ENCODE assay signal across 14 cellular contexts in the genomic region with DNA sequence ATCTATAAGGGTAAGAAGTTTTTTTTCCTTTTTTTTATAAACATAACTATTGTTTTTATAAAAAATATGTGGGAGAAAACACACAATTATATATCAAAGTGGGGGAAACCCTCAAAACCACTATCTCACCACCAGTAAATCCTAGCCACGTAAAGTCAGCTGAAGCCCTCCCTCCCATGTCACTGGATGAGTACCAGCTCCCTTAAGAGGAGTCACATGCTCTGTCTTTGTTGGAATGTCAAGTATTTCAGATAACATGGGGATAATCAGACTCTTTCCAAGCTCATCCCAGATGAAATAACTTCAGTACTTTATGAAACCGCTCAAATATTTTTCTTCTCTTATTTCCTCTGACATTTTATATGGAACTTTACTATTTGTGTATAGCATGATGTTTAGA. TPM values are rescaled to one million over a fixed set of nuclear protein-coding genes. Genes with fewer than 3 reads are reported as not detected.
A peak's percentile ranks its signal among the peaks of the same experiment; 100 is the strongest.
DNase-seq lines count a peak whose midpoint lies in the region; ATAC-seq, FAIRE-seq and TF ChIP-seq lines count a peak whose summit lies in the region.
"Had no signal": no experiment of that assay in that cellular context is flagged by ENCODE, and none has a peak within 500 bp of the region (broad histone marks: within the 10 kb centered on the region; RNA-seq: fewer than 3 reads in every experiment).

No MANE protein-coding gene starts in this region.

- no peak overlapping the region for H4K91ac ChIP-seq in H1 (replicated peaks; ENCODE audit: insufficient read length, low read length)

- H3K23ac ChIP-seq in H1 (ENCODE audit: insufficient read length), result no peak overlapping the region

- H3K23me2 ChIP-seq in H1 (ENCODE audit: low read depth, low read length), result no peaks in the 10 kb centered on the region

- H2BK12ac ChIP-seq in H1 (ENCODE audit: low read depth, low read length), result no peak overlapping the region

- no peak; the same call in 2 of the 3 replicates for ATAC-seq in HepG2
- ATAC-seq in right lobe of liver, result no peak
- no peak for ATAC-seq in GM19351 (IDR thresholded peaks at IDR 0.05; ENCODE audit: unreplicated experiment)
- no peak for ATAC-seq in activated naive CD4-positive, alpha-beta T cell treated with anti-CD3 and anti-CD28 coated beads, Interleukin-2, amount 50 U/mL, for 72 hours
- ATAC-seq: pancreas had no signal

- H3K9me3 ChIP-seq in HepG2 (ENCODE audit: low read length) (no peaks in the 10 kb centered on the region), right lobe of liver (no peaks in the 10 kb centered on the region), H1 (ENCODE audit: insufficient read depth in 2 of 2, low read depth in 1 of 2, low read length in 1 of 2) (no peaks in the 10 kb centered on the region)
- H3K9me3 ChIP-seq: pancreas, tibial artery had no signal

- no peak for TF ChIP-seq CTCF in HepG2 (CRISPR knock-in tag; IDR thresholded peaks at IDR 0.05)
- TF ChIP-seq CTCF in right lobe of liver (IDR thresholded peaks at IDR 0.05), result no peak
- no peak for TF ChIP-seq CTCF in H1 (IDR thresholded peaks at IDR 0.05; ENCODE audit: control extremely low read depth in 1 of 3, insufficient read depth in 1 of 3, low read depth in 1 of 3, low read length in 3 of 3)

- no peak overlapping the region for H4K8ac ChIP-seq in H1 (ENCODE audit: extremely low read depth, insufficient read depth, low read length)

- H3K18ac ChIP-seq in H1 (ENCODE audit: extremely low read depth, low read length), result no peak overlapping the region

- WGBS in HepG2 (ENCODE audit: low lambda C conversion rate), result 6% methylated on average over 2 of the region's 2 CpGs
- WGBS in right lobe of liver (ENCODE audit: insufficient coverage, low coverage, low lambda C conversion rate, missing lambda C conversion rate), result 37% methylated on average over 2 of the region's 2 CpGs
- WGBS in H1 (ENCODE audit: extremely low coverage in 1 of 2, insufficient coverage in 1 of 2, insufficient read length in 1 of 2, insufficient replicate concordance in 2 of 2, low coverage in 1 of 2, low lambda C conversion rate in 2 of 2, missing lambda C conversion rate in 1 of 2), 2 experiments, result 80% methylated on average over 2 of the region's 2 CpGs; no CpG with 5 or more reads in 1 of the 2 experiments

- TF ChIP-seq POLR2A in HepG2 (IDR thresholded peaks at IDR 0.05; ENCODE audit: insufficient read depth in 1 of 2, low read depth in 2 of 2, low read length in 2 of 2), result no peak
- no peak for TF ChIP-seq POLR2A in right lobe of liver (IDR thresholded peaks at IDR 0.05)
- no peak for TF ChIP-seq POLR2A in H1 (IDR thresholded peaks at IDR 0.05; ENCODE audit: control extremely low read depth in 1 of 2, low read depth in 2 of 2, low read length in 2 of 2)

- H3K9me3 Mint-ChIP-seq in activated naive CD4-positive, alpha-beta T cell treated with anti-CD3 and anti-CD28 coated beads, Interleukin-2, amount 50 U/mL, for 72 hours, result no peaks in the 10 kb centered on the region

- H3K27ac Mint-ChIP-seq in activated naive CD4-positive, alpha-beta T cell treated with anti-CD3 and anti-CD28 coated beads, Interleukin-2, amount 50 U/mL, for 72 hours, result no peak overlapping the region

- BruUV-seq in HepG2 (replicated peaks; lab: Mats Ljungman, UMichigan), result no TSS peak

- peak; percentile 23 for DNase-seq in HepG2 (ENCODE audit: low spot score)
- no peak for DNase-seq in right lobe of liver
- DNase-seq in H1 (ENCODE audit: low read depth in 1 of 2, low spot score in 2 of 2), result no peak
- DNase-seq in iris pigment epithelial cell (ENCODE audit: low read depth), result peak; percentile 84
- no peak for DNase-seq in NCI-H526 (lab: John Stamatoyannopoulos, UW)
- no peak for DNase-seq in NCI-H187 (lab: John Stamatoyannopoulos, UW)
- no peak for DNase-seq in activated naive CD4-positive, alpha-beta T cell treated with anti-CD3 and anti-CD28 coated beads, Interleukin-2, amount 50 U/mL, for 72 hours (ENCODE audit: low spot score in 2 of 2)
- DNase-seq: 8988T; activated naive CD4-positive, alpha-beta T cell treated with Interleukin-2 at 50 U/mL for 16 hours; central memory CD4-positive, alpha-beta T cell; pancreas; tibial artery had no signal

- H3K4ac ChIP-seq in H1 (replicated peaks; ENCODE audit: insufficient read length, low read depth, low read length), result no peak overlapping the region

- in situ Hi-C loops in HepG2 (cut with HindIII; ENCODE audit: extremely low pct_ligation_motif_present, low pct_unique_long_range_greater_than_20kb), result no loop called here

- no peaks in the 10 kb centered on the region for H3K36me3 Mint-ChIP-seq in activated naive CD4-positive, alpha-beta T cell treated with anti-CD3 and anti-CD28 coated beads, Interleukin-2, amount 50 U/mL, for 72 hours

- H3K36me3 ChIP-seq in HepG2 (replicated peaks in 1 of 2; ENCODE audit: control insufficient read depth in 1 of 2, insufficient read depth in 2 of 2, low read length in 2 of 2) (no peaks in the 10 kb centered on the region), right lobe of liver (no peaks in the 10 kb centered on the region), H1 (ENCODE audit: control insufficient read depth in 2 of 4, insufficient read depth in 4 of 4, low read length in 3 of 4) (no peaks in the 10 kb centered on the region)
- H3K36me3 ChIP-seq: pancreas, tibial artery had no signal

- CTCF ChIA-PET in HepG2 (lab: Yijun Ruan, JAX; ENCODE audit: low intra/inter-chr PET ratio, low total read pairs) (no interaction called here), H1 (lab: Charles Lee; ENCODE audit: partially characterized antibody) (interaction anchor here (0.6 to 2.2 kb wide), 2 partner anchors 11 to 97 kb away, joined by 3 to 12 read pairs; no protein-coding TSS in a partner anchor)

- H3K27ac ChIP-seq in HepG2 (ENCODE audit: extremely low read length, insufficient read depth, low read length) (no peak overlapping the region), right lobe of liver (no peak overlapping the region), H1 (ENCODE audit: low read depth, low read length) (no peak overlapping the region)
- H3K27ac ChIP-seq: pancreas, tibial artery had no signal

- H4K5ac ChIP-seq in H1 (ENCODE audit: insufficient read length, low read depth, low read length), result no peak overlapping the region

- H3K79me2 ChIP-seq in HepG2 (ENCODE audit: insufficient read depth, low read length), result no peaks in the 10 kb centered on the region
- no peaks in the 10 kb centered on the region for H3K79me2 ChIP-seq in H1 (ENCODE audit: control insufficient read depth in 1 of 2, insufficient read depth in 2 of 2, low read length in 2 of 2)

- H3K56ac ChIP-seq in H1 (replicated peaks; ENCODE audit: insufficient read length, low read depth, low read length), result no peak overlapping the region

- no peak overlapping the region for H2BK20ac ChIP-seq in H1 (ENCODE audit: low read length)

- H3K14ac ChIP-seq in H1 (ENCODE audit: insufficient read length), result no peak overlapping the region

- POLR2A ChIA-PET in HepG2 (lab: Yijun Ruan, JAX), result no interaction called here
- POLR2A ChIA-PET in H1 (lab: Charles Lee; ENCODE audit: partially characterized antibody), result interaction anchor here (0.6 kb wide), 1 partner anchor 73 kb away, joined by 4 read pairs; no protein-coding TSS in a partner anchor

- TF ChIP-seq RAD21 in HepG2 (CRISPR knock-in tag; IDR thresholded peaks at IDR 0.05), result no peak
- no peak for TF ChIP-seq RAD21 in H1 (IDR thresholded peaks at IDR 0.05 in 1 of 2, conservative IDR thresholded peaks at IDR 0.05 in 1 of 2; ENCODE audit: low read depth in 2 of 2, low read length in 2 of 2)

- TF ChIP-seq EP300 in HepG2 (IDR thresholded peaks at IDR 0.05; ENCODE audit: low read depth in 2 of 2, low read length in 2 of 2), result no peak
- TF ChIP-seq EP300 in HepG2 (CRISPR knock-in tag; IDR thresholded peaks at IDR 0.05; ENCODE audit: borderline replicate concordance), result no peak
- TF ChIP-seq EP300 in H1 (IDR thresholded peaks at IDR 0.05; ENCODE audit: borderline replicate concordance in 1 of 2, low read depth in 2 of 2, low read length in 2 of 2), result no peak

- H3K4me3 ChIP-seq in HepG2 (replicated peaks in 1 of 3; ENCODE audit: insufficient read depth in 1 of 3, low read depth in 2 of 3, low read length in 3 of 3), result no peak overlapping the region
- no peak overlapping the region for H3K4me3 ChIP-seq in right lobe of liver
- no peak overlapping the region for H3K4me3 ChIP-seq in H1 (ENCODE audit: extremely low read depth in 1 of 4, insufficient read depth in 2 of 4, low read depth in 3 of 4, low read length in 4 of 4)
- H3K4me3 ChIP-seq: pancreas, tibial artery had no signal

- H4K20me1 ChIP-seq in HepG2 (ENCODE audit: insufficient read depth, low read length), result no peaks in the 10 kb centered on the region
- H4K20me1 ChIP-seq in H1 (replicated peaks in 1 of 2; ENCODE audit: control insufficient read depth in 1 of 2, insufficient read depth in 2 of 2, low read length in 2 of 2), result no peaks in the 10 kb centered on the region

- no peak overlapping the region for H2AK5ac ChIP-seq in H1 (ENCODE audit: low read depth, low read length)

- peaks cover 26% of the 10 kb centered on the region for H3K4me1 ChIP-seq in HepG2 (ENCODE audit: insufficient read depth, low read length)
- H3K4me1 ChIP-seq in right lobe of liver, result no peaks in the 10 kb centered on the region
- H3K4me1 ChIP-seq in H1 (replicated peaks in 1 of 4; ENCODE audit: control insufficient read depth in 3 of 4, insufficient read depth in 4 of 4, low read length in 3 of 4), result no peaks in the 10 kb centered on the region

- FAIRE-seq in HepG2 (lab: Jason Lieb, UNC) (no peak), H1 (lab: Jason Lieb, UNC) (peak; percentile 55)
- FAIRE-seq: D721Med, pancreas had no signal

- intact Hi-C loops in HepG2 (cut with micrococcal nuclease; ENCODE audit: unreplicated experiment), result no loop called here
- intact Hi-C loops in right lobe of liver (cut with DNase I), result no loop called here

- no peak overlapping the region for H3K9ac ChIP-seq in HepG2 (ENCODE audit: insufficient read depth, low read depth, low read length)
- H3K9ac ChIP-seq in H1 (replicated peaks in 1 of 4; ENCODE audit: extremely low read depth in 1 of 4, low read depth in 3 of 4, low read length in 3 of 4), result no peak overlapping the region

- no peak overlapping the region for H2BK5ac ChIP-seq in H1 (ENCODE audit: low read depth, low read length)

- no peak overlapping the region for H3K4me2 ChIP-seq in HepG2 (ENCODE audit: low read depth, low read length)
- H3K4me2 ChIP-seq in H1 (ENCODE audit: insufficient read depth in 1 of 2, low read depth in 2 of 2, low read length in 2 of 2), result no peak overlapping the region

- no peak overlapping the region for H2BK15ac ChIP-seq in H1 (ENCODE audit: low read length)

- H2BK120ac ChIP-seq in H1 (replicated peaks; ENCODE audit: low read depth, low read length), result no peak overlapping the region

- no peaks in the 10 kb centered on the region for H3K27me3 ChIP-seq in HepG2 (ENCODE audit: control insufficient read depth in 1 of 2, insufficient read depth in 2 of 2, low read length in 2 of 2)
- no peaks in the 10 kb centered on the region for H3K27me3 ChIP-seq in right lobe of liver
- peaks cover 0 to 1% (median 0%) of the 10 kb centered on the region in 4 experiments; a peak in 1 of 7 replicates for H3K27me3 ChIP-seq in H1 (replicated peaks in 1 of 4; ENCODE audit: control insufficient read depth in 3 of 4, extremely low read depth in 1 of 4, insufficient read depth in 3 of 4, low read length in 3 of 4)
- H3K27me3 ChIP-seq: pancreas, tibial artery had no signal

- no peaks in the 10 kb centered on the region for H3K79me1 ChIP-seq in H1 (ENCODE audit: low read depth, low read length)

- H2AFZ ChIP-seq in HepG2 (ENCODE audit: low read length) (no peak overlapping the region), H1 (ENCODE audit: low read length) (no peak overlapping the region)

RNA-seq across cellular contexts. Expression of a gene that starts 2.4 kb away (rescaled TPM):
- not detected in 2 replicates for total RNA-seq in HepG2 (2016; rRNA removed; fragmentation: Illumina TruSeq; extraction: Trizol)
- total RNA-seq in HepG2 (2016; cell fraction: cytosol; rRNA removed; fragmentation: Illumina TruSeq; extraction: Trizol; ENCODE audit: low read depth), result not detected in 2 replicates
- total RNA-seq in HepG2 (2016; cell fraction: insoluble cytoplasmic fraction; rRNA removed; fragmentation: Illumina TruSeq; extraction: Trizol), result not detected in 2 replicates
- total RNA-seq in HepG2 (2016; cell fraction: membrane; rRNA removed; fragmentation: Illumina TruSeq; extraction: Trizol), result not detected in 2 replicates
- not detected in 2 replicates for total RNA-seq in HepG2 (2016; cell fraction: nucleus; rRNA removed; fragmentation: Illumina TruSeq; extraction: Trizol)
- polyA plus RNA-seq in HepG2 (2011; rRNA removed), result 0.03 TPM in 1 of 2 replicates, not detected in the other
- not detected in 2 replicates for polyA plus RNA-seq in HepG2 (2011; cell fraction: cytosol; rRNA removed)
- polyA plus RNA-seq in HepG2 (2011; cell fraction: nucleus; rRNA removed), result not detected in 2 replicates
- not detected in 2 replicates for polyA plus RNA-seq in HepG2 (2012)
- polyA plus RNA-seq in HepG2 (2016; cell fraction: cytosol; fragmentation: Illumina TruSeq; extraction: Trizol; ENCODE audit: low read depth), result not detected in 2 replicates
- not detected in 2 replicates for polyA plus RNA-seq in HepG2 (2016; cell fraction: insoluble cytoplasmic fraction; fragmentation: Illumina TruSeq; extraction: Trizol; ENCODE audit: low read depth)
- polyA plus RNA-seq in HepG2 (2016; cell fraction: membrane; fragmentation: Illumina TruSeq; extraction: Trizol; ENCODE audit: low read depth), result not detected in 2 replicates
- not detected in 2 replicates for polyA plus RNA-seq in HepG2 (2016; cell fraction: nucleus; fragmentation: Illumina TruSeq; extraction: Trizol; ENCODE audit: insufficient read depth, low read depth)
- not detected in 2 replicates for polyA minus RNA-seq in HepG2 (2011; rRNA and poly(A)+ RNA removed; ENCODE audit: low replicate concordance)
- not detected in 2 replicates for polyA minus RNA-seq in HepG2 (2011; cell fraction: cytosol; rRNA and poly(A)+ RNA removed)
- not detected in 2 replicates for polyA minus RNA-seq in HepG2 (2011; cell fraction: nucleus; rRNA and poly(A)+ RNA removed)
- under 1 TPM in 3 of 6 experiments, not detected in 3; 0.07 to 0.19 (median 0.12) TPM for total RNA-seq in right lobe of liver
- not detected in 2 replicates for total RNA-seq in H1 (2021; fragmentation: NEBNext Ultra II Directional; extraction: Animal tissue kit (Norgen Biotek cat#: 25700))
- not detected in 2 replicates for polyA plus RNA-seq in H1 (2011; rRNA removed)
- not detected for polyA plus RNA-seq in H1 (2011; cell fraction: cytosol; rRNA removed)
- not detected for polyA plus RNA-seq in H1 (2011; cell fraction: nucleus; rRNA removed)
- polyA plus RNA-seq in H1 (2012, experiment 1 of 2), result not detected in 4 replicates
- polyA plus RNA-seq in H1 (2012, experiment 2 of 2), result not detected
- not detected for polyA plus RNA-seq in H1 (2013, experiment 1 of 2)
- polyA plus RNA-seq in H1 (2013, experiment 2 of 2), result not detected
- polyA minus RNA-seq in H1 (2011; rRNA and poly(A)+ RNA removed), result not detected in 2 replicates
- not detected for polyA minus RNA-seq in H1 (2011; cell fraction: cytosol; rRNA and poly(A)+ RNA removed)
- not detected for polyA minus RNA-seq in H1 (2011; cell fraction: nucleus; rRNA and poly(A)+ RNA removed)
- not detected for total RNA-seq in activated naive CD4-positive, alpha-beta T cell treated with anti-CD3 and anti-CD28 coated beads, Interleukin-2, amount 50 U/mL, for 72 hours

Comparison
In these comparisons a context has a peak if more than half of its experiments do, and no peak if none do; other contexts are left out.
1. DNase-seq: peak in HepG2 (single experiment) and iris pigment epithelial cell (single experiment); none in right lobe of liver (0 of 3), H1 (0 of 2), NCI-H526 (0 of 2), NCI-H187 (0 of 2) and activated naive CD4-positive, alpha-beta T cell treated with anti-CD3 and anti-CD28 coated beads, Interleukin-2, amount 50 U/mL, for 72 hours (0 of 2).